ENCODE assay signal across 24 cellular contexts in genomic region chr2:114368705-114369104, GRCh38.
"Had no signal": no experiment of that assay in that cellular context is flagged by ENCODE, and none has a peak within 500 bp of the region (broad histone marks: within the 10 kb centered on the region; RNA-seq: fewer than 3 reads in every experiment).

No MANE protein-coding gene starts in this region.

- H3K27ac Mint-ChIP-seq: activated CD4-positive, alpha-beta memory T cell treated with anti-CD3 and anti-CD28 coated beads, Interleukin-2, amount 10 ng/mL, durations not matched to agents 7 days and 5 days; activated CD4-positive, alpha-beta T cell treated with anti-CD3 and anti-CD28 coated beads for 36 hours; activated naive CD4-positive, alpha-beta T cell treated with anti-CD3 and anti-CD28 coated beads, Interleukin-2, amount 10 ng/mL, durations not matched to agents 7 days and 5 days; activated naive CD8-positive, alpha-beta T cell treated with anti-CD3 and anti-CD28 coated beads for 36 hours; activated T-cell treated with anti-CD3 and anti-CD28 coated beads, Interleukin-2, amount 50 U/mL, for 72 hours; activated T-helper 2 cell treated with anti-CD3 and anti-CD28 coated beads, Interferon-gamma antibody, Interleukin-2, Interleukin-4, amounts not matched to agents 10 μg/mL and 5 μg/mL and 100 μg/mL, durations not matched to agents 14 hours and 24 hours and 36 hours; T-helper 1 cell treated with Interleukin-12 subunit alpha and Interleukin-12 subunit beta and Interleukin-4 antibody, amounts not matched to agents 30 μg/mL and 1 μg/mL, for 36 hours had no signal

- H3K36me3 Mint-ChIP-seq: activated naive CD8-positive, alpha-beta T cell treated with anti-CD3 and anti-CD28 coated beads for 36 hours had no signal

- H3K4me1 Mint-ChIP-seq: activated CD4-positive, alpha-beta memory T cell treated with anti-CD3 and anti-CD28 coated beads, Interleukin-2, amount 10 ng/mL, durations not matched to agents 7 days and 5 days; activated CD4-positive, alpha-beta T cell treated with anti-CD3 and anti-CD28 coated beads for 36 hours; activated naive CD4-positive, alpha-beta T cell treated with anti-CD3 and anti-CD28 coated beads, Interleukin-2, amount 10 ng/mL, durations not matched to agents 7 days and 5 days; activated naive CD8-positive, alpha-beta T cell treated with anti-CD3 and anti-CD28 coated beads for 36 hours had no signal

- H3K4me3 Mint-ChIP-seq: activated CD4-positive, alpha-beta memory T cell treated with anti-CD3 and anti-CD28 coated beads, Interleukin-2, amount 10 ng/mL, durations not matched to agents 7 days and 5 days; activated CD4-positive, alpha-beta T cell treated with anti-CD3 and anti-CD28 coated beads for 36 hours; activated naive CD4-positive, alpha-beta T cell treated with anti-CD3 and anti-CD28 coated beads, Interleukin-2, amount 10 ng/mL, durations not matched to agents 7 days and 5 days; activated naive CD8-positive, alpha-beta T cell treated with anti-CD3 and anti-CD28 coated beads for 36 hours; activated T-cell treated with anti-CD3 and anti-CD28 coated beads, Interleukin-2, amount 50 U/mL, for 72 hours; T-helper 1 cell treated with Interleukin-12 subunit alpha and Interleukin-12 subunit beta and Interleukin-4 antibody, amounts not matched to agents 30 μg/mL and 1 μg/mL, for 36 hours had no signal

- ATAC-seq: activated CD4-positive, alpha-beta T cell treated with anti-CD3 and anti-CD28 coated beads for 36 hours; activated T-cell treated with anti-CD3 and anti-CD28 coated beads, Interleukin-2, amount 50 U/mL, for 72 hours; PC-3; SK-N-SH treated with all-trans-retinoic acid at 6 μM for 48 hours had no signal

- H3K4me1 ChIP-seq: breast epithelium, SJSA1 had no signal

- H3K27me3 Mint-ChIP-seq: activated CD4-positive, alpha-beta memory T cell treated with anti-CD3 and anti-CD28 coated beads, Interleukin-2, amount 10 ng/mL, durations not matched to agents 7 days and 5 days; activated CD4-positive, alpha-beta T cell treated with anti-CD3 and anti-CD28 coated beads for 36 hours; activated naive CD4-positive, alpha-beta T cell treated with anti-CD3 and anti-CD28 coated beads, Interleukin-2, amount 10 ng/mL, durations not matched to agents 7 days and 5 days had no signal

- DNase-seq: activated CD4-positive, alpha-beta memory T cell treated with anti-CD3 and anti-CD28 coated beads, Interleukin-2, amount 10 ng/mL, durations not matched to agents 7 days and 5 days; activated CD4-positive, alpha-beta T cell treated with anti-CD3 and anti-CD28 coated beads for 36 hours; activated CD4-positive, alpha-beta T cell treated with anti-CD3 and anti-CD28 coated beads, Interleukin-2, amount 50 U/mL, for 1 hour; activated CD8-positive, alpha-beta memory T cell treated with anti-CD3 and anti-CD28 coated beads, Interleukin-2, amount 50 U/mL, for 4 hours; activated gamma-delta T cell treated with Interleukin-2 at 50 U/mL for 16 hours; activated naive CD4-positive, alpha-beta T cell treated with anti-CD3 and anti-CD28 coated beads, Interleukin-2, amount 10 ng/mL, durations not matched to agents 7 days and 5 days; activated naive CD8-positive, alpha-beta T cell treated with anti-CD3 and anti-CD28 coated beads for 36 hours; activated T-cell treated with anti-CD3 and anti-CD28 coated beads, Interleukin-2, amount 50 U/mL, for 72 hours; anterior cingulate cortex; caudate nucleus; MV-4-11; NCI-H1092 treated with DMSO at 0.1 percent for 48 hours; NCI-H1930; NCI-H510A treated with DMSO at 0.1 percent for 48 hours; PC-3; SHP77 had no signal

- FAIRE-seq: RCC 7860 had no signal

- H3K4me3 ChIP-seq: breast epithelium, coronary artery, SJSA1 had no signal

- H3K27me3 ChIP-seq: breast epithelium, SJSA1 had no signal

- H3K36me3 ChIP-seq: breast epithelium, SJSA1 had no signal

- H3K27ac ChIP-seq: breast epithelium, coronary artery, SJSA1, VCaP had no signal
